In genomic region chr10:91220194-91220953, GRCh38 we compare ENCODE assay signal across 8 cellular contexts. TPM values are rescaled to one million over a fixed set of nuclear protein-coding genes. Genes with fewer than 3 reads are reported as not detected.
A peak's percentile ranks its signal among the peaks of the same experiment; 100 is the strongest.
DNase-seq lines count a peak whose midpoint lies in the region; ATAC-seq and TF ChIP-seq lines count a peak whose summit lies in the region.

PCGF5 (plus strand) TSS chr10:91220663; CDS start chr10:91222872, 2,209 bp downstream.

- TF ChIP-seq CTCF in AG10803 (conservative IDR thresholded peaks at IDR 0.05; ENCODE audit: low read length) (no peak), kidney epithelial cell (IDR thresholded peaks at IDR 0.05; ENCODE audit: insufficient read depth, low read length, poor library complexity, severe bottlenecking) (no peak)

- peak; percentile 89 for DNase-seq in AG10803 (ENCODE audit: low read depth)
- DNase-seq in NCI-H345 (lab: John Stamatoyannopoulos, UW), result peak; percentile 93
- peak; percentile 89 for DNase-seq in activated CD4-positive, alpha-beta T cell treated with anti-CD3 and anti-CD28 coated beads for 1 hour
- DNase-seq in cerebellar nuclear complex (lab: John Stamatoyannopoulos, UW), result peak; percentile 48 to 61
- DNase-seq in kidney epithelial cell (ENCODE audit: low read depth), result peak; percentile 44
- peak; percentile 92 for DNase-seq in stimulated activated CD4-positive, alpha-beta T cell treated with anti-CD3 and anti-CD28 coated beads, Interleukin-15, amount 100 ng/mL, for 24 hours

- ATAC-seq in GM18873 (IDR thresholded peaks at IDR 0.05; ENCODE audit: low FRiP score, unreplicated experiment) (peak; percentile 83), HG03135 (IDR thresholded peaks at IDR 0.05; ENCODE audit: unreplicated experiment) (peak; percentile 96)

- peak within 1 kb of the TSS; percentile 79 for H3K4me3 ChIP-seq in AG10803 (ENCODE audit: low read length)
- H3K4me3 ChIP-seq in kidney epithelial cell (ENCODE audit: low read depth, low read length), result peak within 1 kb of the TSS; percentile 96

- H3K27me3 ChIP-seq in kidney epithelial cell (ENCODE audit: control insufficient read depth, insufficient read depth, low read length), result no peaks in the 10 kb centered on the region

- H3K36me3 ChIP-seq in kidney epithelial cell (ENCODE audit: control insufficient read depth, insufficient read depth, low read length), result no peaks in the 10 kb centered on the region

RNA-seq across cellular contexts. Expression of gene PCGF5, which starts in this region (rescaled TPM):
- total RNA-seq in kidney epithelial cell, result 35.9 and 36.6 TPM in 2 replicates

Comparison
In these comparisons a context has a peak if more than half of its experiments do, and no peak if none do; other contexts are left out.
1. Peak in every context shown above with its lines: DNase-seq, ATAC-seq and H3K4me3 ChIP-seq.